ENCODE assay signal across 15 cellular contexts in the genomic region with DNA sequence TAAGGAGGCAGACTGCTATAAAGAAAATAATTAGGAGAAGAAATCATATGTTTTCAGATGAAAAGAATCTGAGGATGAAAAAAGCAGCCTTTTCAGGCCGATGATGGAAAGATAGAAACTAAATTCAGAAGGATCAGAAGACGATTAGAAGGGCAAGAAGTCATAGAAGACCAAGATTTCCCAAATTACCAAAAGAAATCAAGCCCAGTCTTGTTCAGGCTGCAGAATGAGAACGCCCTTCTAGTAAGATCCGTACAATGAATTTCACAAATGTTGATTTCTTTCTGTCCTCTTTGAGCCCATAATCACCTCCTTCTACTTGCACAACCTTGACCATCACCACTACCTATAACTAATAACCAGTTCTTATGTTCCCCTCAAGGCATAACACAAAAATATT.
DNase-seq lines count a peak whose midpoint lies in the region; ATAC-seq and TF ChIP-seq lines count a peak whose summit lies in the region.
"Had no signal": no experiment of that assay in that cellular context is flagged by ENCODE, and none has a peak within 500 bp of the region (broad histone marks: within the 10 kb centered on the region; RNA-seq: fewer than 3 reads in every experiment).

No MANE protein-coding gene starts in this region.

- no peak overlapping the region for H3K4me3 ChIP-seq in mammary epithelial cell (replicated peaks in 1 of 3; ENCODE audit: insufficient read depth in 1 of 3, low read depth in 2 of 3, low read length in 3 of 3)
- H3K4me3 ChIP-seq: BLaER1 treated with 17β-estradiol and CSF1 and Interleukin-3, amounts not matched to agents 10 nM and 100 nM; HAP-1 had no signal

- H2AFZ ChIP-seq in mammary epithelial cell (ENCODE audit: low read depth, low read length), result peak overlapping the region; percentile 10

- in situ Hi-C loops in mammary epithelial cell (cut with MboI; ENCODE audit: low sequenced_read_pairs in 2 of 2), result no loop called here

- intact Hi-C loops in mammary epithelial cell (cut with micrococcal nuclease), result no loop called here
- intact Hi-C loops in MCF 10A (cut with micrococcal nuclease), result no loop called here

- H3K27ac Mint-ChIP-seq in MCF 10A (ENCODE audit: low read depth, unreplicated experiment) (no peak overlapping the region), neural crest cell (ENCODE audit: unreplicated experiment) (peak overlapping the region; percentile 72)
- H3K27ac Mint-ChIP-seq: B cell; CD8-positive, alpha-beta T cell had no signal

- peaks cover 25% of the 10 kb centered on the region for H3K4me1 ChIP-seq in mammary epithelial cell (ENCODE audit: insufficient read depth, low read length)
- H3K4me1 ChIP-seq: BLaER1 treated with 17β-estradiol and CSF1 and Interleukin-3, amounts not matched to agents 10 nM and 100 nM; HAP-1 had no signal

- no peaks in the 10 kb centered on the region for H3K36me3 ChIP-seq in mammary epithelial cell (ENCODE audit: insufficient read depth, low read length)
- H3K36me3 ChIP-seq: BLaER1 treated with 17β-estradiol and CSF1 and Interleukin-3, amounts not matched to agents 10 nM and 100 nM; HAP-1 had no signal

- H3K27me3 ChIP-seq in mammary epithelial cell (ENCODE audit: insufficient read depth, low read length), result no peaks in the 10 kb centered on the region
- H3K27me3 ChIP-seq: BLaER1 treated with 17β-estradiol and CSF1 and Interleukin-3, amounts not matched to agents 10 nM and 100 nM had no signal

- CTCF ChIA-PET in mammary epithelial cell (lab: Charles Lee; ENCODE audit: low non-redundant PET) (no interaction called here), MCF 10A (lab: Yijun Ruan, JAX) (interaction anchor here (0.6 to 1.5 kb wide), 6 partner anchors 9 to 219 kb away, joined by 3 to 8 read pairs (median 4); no protein-coding TSS in a partner anchor)

- H4K20me1 ChIP-seq in mammary epithelial cell (ENCODE audit: insufficient read depth, low read length), result no peaks in the 10 kb centered on the region
- H4K20me1 ChIP-seq: BLaER1 treated with 17β-estradiol and CSF1 and Interleukin-3, amounts not matched to agents 10 nM and 100 nM had no signal

- H3K4me3 Mint-ChIP-seq in MCF 10A (ENCODE audit: unreplicated experiment) (no peak overlapping the region), neural crest cell (no peak overlapping the region)
- H3K4me3 Mint-ChIP-seq: B cell; CD8-positive, alpha-beta T cell had no signal

- dilution Hi-C loops in mammary epithelial cell (cut with HindIII; ENCODE audit: low sequenced_read_pairs), result no loop called here

- no peaks in the 10 kb centered on the region for H3K79me2 ChIP-seq in mammary epithelial cell (ENCODE audit: insufficient read depth, low read length)

- DNase-seq in mammary epithelial cell, result no peak
- no peak for DNase-seq in MCF 10A (ENCODE audit: unreplicated experiment)
- no peak for DNase-seq in epithelial cell of prostate (ENCODE audit: low read depth, low spot score)
- DNase-seq in neural crest cell (ENCODE audit: low read depth, low spot score), result no peak
- DNase-seq: Calu3; CD8-positive, alpha-beta T cell; DMS79 treated with DMSO at 0.1 percent for 48 hours; GF-D8 had no signal

- H3K9me3 ChIP-seq in mammary epithelial cell (replicated peaks; ENCODE audit: insufficient read depth, low read length), result no peaks in the 10 kb centered on the region
- H3K9me3 ChIP-seq: BLaER1 treated with 17β-estradiol and CSF1 and Interleukin-3, amounts not matched to agents 10 nM and 100 nM; HAP-1 had no signal

- 62% methylated on average over 4 of the region's 4 CpGs for WGBS in mammary epithelial cell (ENCODE audit: low coverage, missing lambda C conversion rate)

- peaks cover 6% of the 10 kb centered on the region for H3K36me3 Mint-ChIP-seq in MCF 10A (ENCODE audit: insufficient read depth, unreplicated experiment)
- H3K36me3 Mint-ChIP-seq in neural crest cell (ENCODE audit: low read depth), result no peaks in the 10 kb centered on the region
- H3K36me3 Mint-ChIP-seq: CD8-positive, alpha-beta T cell had no signal

- no TSS peak for BruUV-seq in mammary epithelial cell (replicated peaks; lab: Mats Ljungman, UMichigan)
- BruUV-seq in MCF 10A (replicated peaks; lab: Mats Ljungman, UMichigan), result no TSS peak

- POLR2A ChIA-PET in MCF 10A (lab: Yijun Ruan, JAX), result interaction anchor here (1.0 to 1.8 kb wide), 4 partner anchors 11 to 21 kb away, joined by 3 to 5 read pairs (median 4); no protein-coding TSS in a partner anchor

- H3K4me1 Mint-ChIP-seq in MCF 10A (ENCODE audit: insufficient read depth, unreplicated experiment) (peaks cover 6% of the 10 kb centered on the region), neural crest cell (no peaks in the 10 kb centered on the region)

- no peaks in the 10 kb centered on the region for H3K27me3 Mint-ChIP-seq in MCF 10A (ENCODE audit: insufficient read depth, unreplicated experiment)
- H3K27me3 Mint-ChIP-seq in neural crest cell (ENCODE audit: low read depth), result peaks cover 8% of the 10 kb centered on the region

- H3K27ac ChIP-seq in mammary epithelial cell (ENCODE audit: insufficient read depth, low read depth, low read length) (peak overlapping the region; percentile 80), epithelial cell of prostate (peak overlapping the region; percentile 79)
- H3K27ac ChIP-seq: 22Rv1; BLaER1 treated with 17β-estradiol and CSF1 and Interleukin-3, amounts not matched to agents 10 nM and 100 nM had no signal

- TF ChIP-seq CTCF in mammary epithelial cell (conservative IDR thresholded peaks at IDR 0.05 in 1 of 2, IDR thresholded peaks at IDR 0.05 in 1 of 2; ENCODE audit: extremely low read depth in 1 of 2, insufficient read depth in 1 of 2, low read depth in 1 of 2, low read length in 2 of 2) (no peak), MCF 10A (IDR thresholded peaks at IDR 0.05; ENCODE audit: unreplicated experiment) (no peak), neural crest cell (conservative IDR thresholded peaks at IDR 0.05) (no peak)

- ATAC-seq in GM19324 (IDR thresholded peaks at IDR 0.05; ENCODE audit: low FRiP score, unreplicated experiment), result no peak
- no peak for ATAC-seq in GM18861 (IDR thresholded peaks at IDR 0.05; ENCODE audit: unreplicated experiment)
- no peak for ATAC-seq in SK-N-SH treated with all-trans-retinoic acid at 6 μM for 48 hours
- ATAC-seq: CD8-positive, alpha-beta T cell had no signal

- peak overlapping the region; percentile 46 for H3K4me2 ChIP-seq in mammary epithelial cell (ENCODE audit: insufficient read depth, low read depth, low read length)
- H3K4me2 ChIP-seq: BLaER1 treated with 17β-estradiol and CSF1 and Interleukin-3, amounts not matched to agents 10 nM and 100 nM had no signal

- H3K9ac ChIP-seq in mammary epithelial cell (ENCODE audit: insufficient read depth, low read length), result no peak overlapping the region
- H3K9ac ChIP-seq: BLaER1 treated with 17β-estradiol and CSF1 and Interleukin-3, amounts not matched to agents 10 nM and 100 nM had no signal

- H3K9me3 Mint-ChIP-seq in MCF 10A (ENCODE audit: unreplicated experiment) (no peaks in the 10 kb centered on the region), neural crest cell (no peaks in the 10 kb centered on the region)
- H3K9me3 Mint-ChIP-seq: CD8-positive, alpha-beta T cell had no signal

TF ChIP-seq in SK-N-SH treated with all-trans-retinoic acid at 6 μM for 48 hours, 23 proteins besides CTCF, POLR2A, EP300 and RAD21 (continues in another document):
- TF ChIP-seq, protein P1, sequence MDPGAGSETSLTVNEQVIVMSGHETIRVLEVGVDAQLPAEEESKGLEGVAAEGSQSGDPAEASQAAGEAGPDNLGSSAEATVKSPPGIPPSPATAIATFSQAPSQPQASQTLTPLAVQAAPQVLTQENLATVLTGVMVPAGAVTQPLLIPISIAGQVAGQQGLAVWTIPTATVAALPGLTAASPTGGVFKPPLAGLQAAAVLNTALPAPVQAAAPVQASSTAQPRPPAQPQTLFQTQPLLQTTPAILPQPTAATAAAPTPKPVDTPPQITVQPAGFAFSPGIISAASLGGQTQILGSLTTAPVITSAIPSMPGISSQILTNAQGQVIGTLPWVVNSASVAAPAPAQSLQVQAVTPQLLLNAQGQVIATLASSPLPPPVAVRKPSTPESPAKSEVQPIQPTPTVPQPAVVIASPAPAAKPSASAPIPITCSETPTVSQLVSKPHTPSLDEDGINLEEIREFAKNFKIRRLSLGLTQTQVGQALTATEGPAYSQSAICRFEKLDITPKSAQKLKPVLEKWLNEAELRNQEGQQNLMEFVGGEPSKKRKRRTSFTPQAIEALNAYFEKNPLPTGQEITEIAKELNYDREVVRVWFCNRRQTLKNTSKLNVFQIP (CRISPR knock-in tag; IDR thresholded peaks at IDR 0.05; ENCODE audit: borderline replicate concordance, low read depth), result no peak
- TF ChIP-seq, protein P2, sequence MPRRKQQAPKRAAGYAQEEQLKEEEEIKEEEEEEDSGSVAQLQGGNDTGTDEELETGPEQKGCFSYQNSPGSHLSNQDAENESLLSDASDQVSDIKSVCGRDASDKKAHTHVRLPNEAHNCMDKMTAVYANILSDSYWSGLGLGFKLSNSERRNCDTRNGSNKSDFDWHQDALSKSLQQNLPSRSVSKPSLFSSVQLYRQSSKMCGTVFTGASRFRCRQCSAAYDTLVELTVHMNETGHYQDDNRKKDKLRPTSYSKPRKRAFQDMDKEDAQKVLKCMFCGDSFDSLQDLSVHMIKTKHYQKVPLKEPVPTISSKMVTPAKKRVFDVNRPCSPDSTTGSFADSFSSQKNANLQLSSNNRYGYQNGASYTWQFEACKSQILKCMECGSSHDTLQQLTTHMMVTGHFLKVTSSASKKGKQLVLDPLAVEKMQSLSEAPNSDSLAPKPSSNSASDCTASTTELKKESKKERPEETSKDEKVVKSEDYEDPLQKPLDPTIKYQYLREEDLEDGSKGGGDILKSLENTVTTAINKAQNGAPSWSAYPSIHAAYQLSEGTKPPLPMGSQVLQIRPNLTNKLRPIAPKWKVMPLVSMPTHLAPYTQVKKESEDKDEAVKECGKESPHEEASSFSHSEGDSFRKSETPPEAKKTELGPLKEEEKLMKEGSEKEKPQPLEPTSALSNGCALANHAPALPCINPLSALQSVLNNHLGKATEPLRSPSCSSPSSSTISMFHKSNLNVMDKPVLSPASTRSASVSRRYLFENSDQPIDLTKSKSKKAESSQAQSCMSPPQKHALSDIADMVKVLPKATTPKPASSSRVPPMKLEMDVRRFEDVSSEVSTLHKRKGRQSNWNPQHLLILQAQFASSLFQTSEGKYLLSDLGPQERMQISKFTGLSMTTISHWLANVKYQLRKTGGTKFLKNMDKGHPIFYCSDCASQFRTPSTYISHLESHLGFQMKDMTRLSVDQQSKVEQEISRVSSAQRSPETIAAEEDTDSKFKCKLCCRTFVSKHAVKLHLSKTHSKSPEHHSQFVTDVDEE (CRISPR knock-in tag; IDR thresholded peaks at IDR 0.05), result no peak
- TF ChIP-seq ZC3H10 (CRISPR knock-in tag; IDR thresholded peaks at IDR 0.05), result no peak
- no peak for TF ChIP-seq RARB (CRISPR knock-in tag; IDR thresholded peaks at IDR 0.05)
